19 cellular contexts compared by ENCODE assay signal in the genomic region with DNA sequence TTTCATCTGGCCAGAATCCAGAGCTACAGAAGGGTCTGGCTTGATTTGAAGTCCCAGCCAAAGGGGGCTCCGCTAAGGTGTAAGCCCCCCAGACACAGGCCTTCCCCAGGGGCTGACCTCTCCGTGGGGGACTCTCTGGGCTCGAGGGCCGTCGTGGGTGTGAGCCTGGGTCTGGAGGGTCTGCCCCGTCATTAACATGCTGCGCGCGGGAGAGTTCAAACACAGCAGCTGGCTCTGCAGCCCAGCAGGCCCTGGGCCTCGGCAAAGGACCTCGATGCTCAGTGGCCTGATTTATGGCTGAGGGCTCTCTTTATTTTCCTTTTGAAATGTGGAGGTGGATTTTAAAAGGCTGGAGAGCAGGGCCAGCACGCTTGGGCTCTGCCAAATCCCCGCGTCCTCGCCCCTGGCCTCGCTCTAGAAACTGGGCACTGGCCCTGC.
"Had no signal": no experiment of that assay in that cellular context is flagged by ENCODE, and none has a peak within 500 bp of the region (broad histone marks: within the 10 kb centered on the region; RNA-seq: fewer than 3 reads in every experiment).

No MANE protein-coding gene starts in this region.

- ATAC-seq: activated CD4-positive, alpha-beta T cell treated with anti-CD3 and anti-CD28 coated beads for 36 hours; effector memory CD8-positive, alpha-beta T cell; heart right ventricle; left lung; mucosa of descending colon; naive thymus-derived CD4-positive, alpha-beta T cell; stimulated activated effector memory CD8-positive, alpha-beta T cell treated with anti-CD3 and anti-CD28 coated beads, Interleukin-12 subunit alpha, Interleukin-12 subunit beta, amount 100 ng/mL, for 72 hours; T-helper 17 cell had no signal

- H3K27ac Mint-ChIP-seq: activated CD4-positive, alpha-beta memory T cell treated with anti-CD3 and anti-CD28 coated beads, Interleukin-2, amount 10 ng/mL, durations not matched to agents 7 days and 5 days; activated CD4-positive, alpha-beta T cell treated with anti-CD3 and anti-CD28 coated beads for 36 hours; activated T-cell treated with anti-CD3 and anti-CD28 coated beads, Interleukin-2, amount 50 U/mL, for 24 hours; dendritic cell treated with granulocyte-macrophage colony-stimulating factor and Interleukin-4, amounts not matched to agents 40 ng/mL and 50 ng/mL, for 4 days; effector memory CD8-positive, alpha-beta T cell; naive thymus-derived CD4-positive, alpha-beta T cell; stimulated activated effector memory CD8-positive, alpha-beta T cell treated with anti-CD3 and anti-CD28 coated beads, Interleukin-12 subunit alpha, Interleukin-12 subunit beta, amount 100 ng/mL, for 72 hours; T-helper 17 cell had no signal

- H3K4me1 Mint-ChIP-seq: activated CD4-positive, alpha-beta memory T cell treated with anti-CD3 and anti-CD28 coated beads, Interleukin-2, amount 10 ng/mL, durations not matched to agents 7 days and 5 days; activated CD4-positive, alpha-beta T cell treated with anti-CD3 and anti-CD28 coated beads for 36 hours had no signal

- H3K36me3 Mint-ChIP-seq: stimulated activated effector memory CD8-positive, alpha-beta T cell treated with anti-CD3 and anti-CD28 coated beads, Interleukin-12 subunit alpha, Interleukin-12 subunit beta, amount 100 ng/mL, for 72 hours had no signal

- H3K27ac ChIP-seq: epithelial cell of prostate, left lung had no signal

- H3K4me3 ChIP-seq: heart right ventricle, left lung, mucosa of descending colon had no signal

- H3K9me3 Mint-ChIP-seq: activated CD4-positive, alpha-beta memory T cell treated with anti-CD3 and anti-CD28 coated beads, Interleukin-2, amount 10 ng/mL, durations not matched to agents 7 days and 5 days; activated T-cell treated with anti-CD3 and anti-CD28 coated beads, Interleukin-2, amount 50 U/mL, for 24 hours; dendritic cell treated with granulocyte-macrophage colony-stimulating factor and Interleukin-4, amounts not matched to agents 40 ng/mL and 50 ng/mL, for 4 days; effector memory CD8-positive, alpha-beta T cell; naive thymus-derived CD4-positive, alpha-beta T cell; stimulated activated effector memory CD8-positive, alpha-beta T cell treated with anti-CD3 and anti-CD28 coated beads, Interleukin-12 subunit alpha, Interleukin-12 subunit beta, amount 100 ng/mL, for 72 hours had no signal

- DNase-seq: activated CD4-positive, alpha-beta memory T cell treated with anti-CD3 and anti-CD28 coated beads, Interleukin-2, amount 10 ng/mL, durations not matched to agents 7 days and 5 days; activated CD4-positive, alpha-beta T cell treated with anti-CD3 and anti-CD28 coated beads for 36 hours; activated naive CD4-positive, alpha-beta T cell treated with anti-CD3 and anti-CD28 coated beads, Interleukin-2, amount 50 U/mL, for 16 hours; activated T-cell treated with anti-CD3 and anti-CD28 coated beads, Interleukin-2, amount 50 U/mL, for 24 hours; cerebellar nuclear complex; effector memory CD8-positive, alpha-beta T cell; foreskin melanocyte; heart right ventricle; islet precursor cell; left lung; mammary epithelial cell; mucosa of descending colon; naive thymus-derived CD4-positive, alpha-beta T cell; stimulated activated CD4-positive, alpha-beta T cell treated with anti-CD3 and anti-CD28 coated beads, Interleukin-12 subunit alpha, Interleukin-12 subunit beta, amount 100 ng/mL, for 4 hours; stimulated activated CD4-positive, alpha-beta T cell treated with anti-CD3 and anti-CD28 coated beads, Interleukin-2, amount 100 ng/mL, for 24 hours; T-helper 17 cell had no signal

- H3K9me3 ChIP-seq: heart right ventricle, left lung, mucosa of descending colon had no signal

- H3K27me3 ChIP-seq: heart right ventricle, left lung had no signal

- H3K27me3 Mint-ChIP-seq: activated CD4-positive, alpha-beta memory T cell treated with anti-CD3 and anti-CD28 coated beads, Interleukin-2, amount 10 ng/mL, durations not matched to agents 7 days and 5 days; activated CD4-positive, alpha-beta T cell treated with anti-CD3 and anti-CD28 coated beads for 36 hours; activated T-cell treated with anti-CD3 and anti-CD28 coated beads, Interleukin-2, amount 50 U/mL, for 24 hours; dendritic cell treated with granulocyte-macrophage colony-stimulating factor and Interleukin-4, amounts not matched to agents 40 ng/mL and 50 ng/mL, for 4 days; effector memory CD8-positive, alpha-beta T cell; naive thymus-derived CD4-positive, alpha-beta T cell; T-helper 17 cell had no signal

- H3K4me3 Mint-ChIP-seq: activated CD4-positive, alpha-beta memory T cell treated with anti-CD3 and anti-CD28 coated beads, Interleukin-2, amount 10 ng/mL, durations not matched to agents 7 days and 5 days; activated CD4-positive, alpha-beta T cell treated with anti-CD3 and anti-CD28 coated beads for 36 hours; activated T-cell treated with anti-CD3 and anti-CD28 coated beads, Interleukin-2, amount 50 U/mL, for 24 hours; dendritic cell treated with granulocyte-macrophage colony-stimulating factor and Interleukin-4, amounts not matched to agents 40 ng/mL and 50 ng/mL, for 4 days; effector memory CD8-positive, alpha-beta T cell; naive thymus-derived CD4-positive, alpha-beta T cell; stimulated activated effector memory CD8-positive, alpha-beta T cell treated with anti-CD3 and anti-CD28 coated beads, Interleukin-12 subunit alpha, Interleukin-12 subunit beta, amount 100 ng/mL, for 72 hours; T-helper 17 cell had no signal
